ENCODE assay signal across 8 cellular contexts in genomic region chr19:54209748-54210494, GRCh38. TPM values are rescaled to one million over a fixed set of nuclear protein-coding genes. Genes with fewer than 3 reads are reported as not detected.
DNase-seq lines count a peak whose midpoint lies in the region; ATAC-seq lines count a peak whose summit lies in the region.

No MANE protein-coding gene starts in this region.

- H3K27ac Mint-ChIP-seq in activated CD4-positive, alpha-beta T cell treated with anti-CD3 and anti-CD28 coated beads, Interleukin-2, amount 10 ng/mL, durations not matched to agents 7 days and 5 days: peak overlapping the region; percentile 87
- H3K27ac Mint-ChIP-seq in naive B cell: peak overlapping the region in 5 of 6 donors; percentile 33 to 93 (median 79)

- peaks cover 49% of the 10 kb centered on the region for H3K36me3 Mint-ChIP-seq in activated CD4-positive, alpha-beta T cell treated with anti-CD3 and anti-CD28 coated beads, Interleukin-2, amount 10 ng/mL, durations not matched to agents 7 days and 5 days (ENCODE audit: low read depth)
- peaks cover 0 to 15% of the 10 kb centered on the region in 2 donors for H3K36me3 Mint-ChIP-seq in naive B cell

- H3K27ac ChIP-seq in aorta (ENCODE audit: low read depth in 1 of 2, low read length in 2 of 2): peak overlapping the region in 1 of 2 donors; percentile 16

- no peaks in the 10 kb centered on the region for H3K27me3 Mint-ChIP-seq in activated CD4-positive, alpha-beta T cell treated with anti-CD3 and anti-CD28 coated beads, Interleukin-2, amount 10 ng/mL, durations not matched to agents 7 days and 5 days
- no peaks in the 10 kb centered on the region for H3K27me3 Mint-ChIP-seq in naive B cell

- H3K9me3 ChIP-seq in aorta (ENCODE audit: control insufficient read depth, low read length): no peaks in the 10 kb centered on the region

- intact Hi-C loops in aorta (cut with DNase I): no loop called here

- peak overlapping the region; percentile 25 for H3K4me3 Mint-ChIP-seq in activated CD4-positive, alpha-beta T cell treated with anti-CD3 and anti-CD28 coated beads, Interleukin-2, amount 10 ng/mL, durations not matched to agents 7 days and 5 days
- H3K4me3 Mint-ChIP-seq in naive B cell: no peak overlapping the region

- no peaks in the 10 kb centered on the region for H3K9me3 Mint-ChIP-seq in activated CD4-positive, alpha-beta T cell treated with anti-CD3 and anti-CD28 coated beads, Interleukin-2, amount 10 ng/mL, durations not matched to agents 7 days and 5 days
- H3K9me3 Mint-ChIP-seq in naive B cell: no peaks in the 10 kb centered on the region

- no peak overlapping the region for H3K4me3 ChIP-seq in aorta (ENCODE audit: low read length in 2 of 2)

- no peaks in the 10 kb centered on the region for H3K27me3 ChIP-seq in aorta (ENCODE audit: control insufficient read depth in 1 of 2, insufficient read depth in 2 of 2, low read length in 1 of 2)

- 22 to 28% methylated on average over 11 of the region's 11 CpGs for WGBS in aorta, 2 donors

- DNase-seq in activated CD4-positive, alpha-beta T cell treated with anti-CD3 and anti-CD28 coated beads, Interleukin-2, amount 10 ng/mL, durations not matched to agents 7 days and 5 days: no peak
- DNase-seq in activated CD4-positive, alpha-beta T cell treated with anti-CD3 and anti-CD28 coated beads, Interleukin-2, amount 50 U/mL, for 4 hours: no peak
- DNase-seq in NCI-H2107 (lab: John Stamatoyannopoulos, UW) (peak; percentile 89), fibroblast of gingiva (ENCODE audit: low read depth) (peak; percentile 95), naive B cell (no peak), aorta (peak; percentile 92 to 94)
- peak; percentile 32 to 51 for DNase-seq in activated CD4-positive, alpha-beta T cell treated with anti-CD3 and anti-CD28 coated beads, Interleukin-2, amount 50 U/mL, for 48 hours

- CTCF ChIA-PET in activated CD4-positive, alpha-beta T cell treated with anti-CD3 and anti-CD28 coated beads, Interleukin-2, amount 10 ng/mL, durations not matched to agents 7 days and 5 days (lab: Charles Lee): interaction anchor here (0.8 to 1.6 kb wide), 2 partner anchors 9 to 56 kb away, joined by 3 to 5 read pairs; partner anchors contain the start of gene RPS9

- POLR2A ChIA-PET in activated CD4-positive, alpha-beta T cell treated with anti-CD3 and anti-CD28 coated beads, Interleukin-2, amount 10 ng/mL, durations not matched to agents 7 days and 5 days (lab: Charles Lee): no interaction called here

- no peaks in the 10 kb centered on the region for H3K4me1 ChIP-seq in aorta (ENCODE audit: control insufficient read depth in 1 of 2, insufficient read depth in 2 of 2, low read length in 2 of 2)

- ATAC-seq in naive B cell (ENCODE audit: low read depth in 2 of 2) (no peak), aorta (ENCODE audit: low FRiP score) (peak; percentile 62), GM18519 (IDR thresholded peaks at IDR 0.05; ENCODE audit: low FRiP score, unreplicated experiment) (no peak)

- H3K4me1 Mint-ChIP-seq in activated CD4-positive, alpha-beta T cell treated with anti-CD3 and anti-CD28 coated beads, Interleukin-2, amount 10 ng/mL, durations not matched to agents 7 days and 5 days: peaks cover 68% of the 10 kb centered on the region
- peaks cover 33 to 46% (median 42%) of the 10 kb centered on the region in 3 donors for H3K4me1 Mint-ChIP-seq in naive B cell

- peaks cover 0 to 6% of the 10 kb centered on the region in 2 donors for H3K36me3 ChIP-seq in aorta (ENCODE audit: control insufficient read depth in 1 of 2, insufficient read depth in 2 of 2, low read length in 1 of 2)

RNA-seq across cellular contexts. Expression of gene RPS9, which starts 9.3 kb away (rescaled TPM):
- total RNA-seq in activated CD4-positive, alpha-beta T cell treated with anti-CD3 and anti-CD28 coated beads, Interleukin-2, amount 10 ng/mL, durations not matched to agents 7 days and 5 days: 1,000 to 10,000 TPM; 1,257 to 1,351 TPM
- polyA plus RNA-seq in naive B cell (ENCODE audit: low read depth in 6 of 6) (1,000 to 10,000 TPM in 3 of 6 donors, 100 to 1,000 TPM in 3; 849 to 1,278 (median 1,006) TPM), aorta (1,000 to 10,000 TPM; 3,636 to 4,281 TPM)
- 1,000 to 10,000 TPM in 1 of 2 donors, 100 to 1,000 TPM in 1; 778 to 1,093 TPM for total RNA-seq in aorta

RNA-seq across cellular contexts. Expression of gene LILRB3, which starts 12.9 kb away (rescaled TPM):
- 1 to 10 TPM in 1 of 2 experiments, under 1 TPM in 1; 0.62 to 2.0 TPM for total RNA-seq in activated CD4-positive, alpha-beta T cell treated with anti-CD3 and anti-CD28 coated beads, Interleukin-2, amount 10 ng/mL, durations not matched to agents 7 days and 5 days
- 1 to 10 TPM in 1 of 6 donors, under 1 TPM in 5; 0.29 to 4.6 (median 0.39) TPM for polyA plus RNA-seq in naive B cell (ENCODE audit: low read depth in 6 of 6)
- total RNA-seq in aorta: 10 to 100 TPM; 18.8 to 26.7 TPM
- 1 to 10 TPM in 1 of 2 donors, under 1 TPM in 1; 0.61 to 1.9 TPM for polyA plus RNA-seq in aorta

RNA-seq across cellular contexts. Expression of gene TSEN34, which starts 18.8 kb away (rescaled TPM):
- 10 to 100 TPM in 1 of 2 experiments, 1 to 10 TPM in 1; 7.9 to 10.2 TPM for total RNA-seq in activated CD4-positive, alpha-beta T cell treated with anti-CD3 and anti-CD28 coated beads, Interleukin-2, amount 10 ng/mL, durations not matched to agents 7 days and 5 days
- polyA plus RNA-seq in naive B cell (ENCODE audit: low read depth in 6 of 6) (10 to 100 TPM; 22.3 to 40.0 (median 32.1) TPM), aorta (10 to 100 TPM; 21.5 to 46.3 TPM)
- 10 to 100 TPM; 24.6 to 28.1 TPM for total RNA-seq in aorta

RNA-seq across cellular contexts. Expression of gene MBOAT7, which starts 20.5 kb away (rescaled TPM):
- 10 to 100 TPM; 56.0 to 61.0 TPM for total RNA-seq in activated CD4-positive, alpha-beta T cell treated with anti-CD3 and anti-CD28 coated beads, Interleukin-2, amount 10 ng/mL, durations not matched to agents 7 days and 5 days
- polyA plus RNA-seq in naive B cell (ENCODE audit: low read depth in 6 of 6) (10 to 100 TPM in 4 of 6 donors, 1 to 10 TPM in 2; 7.0 to 13.5 (median 11.3) TPM), aorta (10 to 100 TPM; 11.9 to 22.0 TPM)
- total RNA-seq in aorta: 10 to 100 TPM; 31.3 to 40.7 TPM

RNA-seq across cellular contexts. Expression of gene LILRA6, which starts 32.7 kb away (rescaled TPM):
- under 1 TPM; 0.37 to 0.45 TPM for total RNA-seq in activated CD4-positive, alpha-beta T cell treated with anti-CD3 and anti-CD28 coated beads, Interleukin-2, amount 10 ng/mL, durations not matched to agents 7 days and 5 days
- polyA plus RNA-seq in naive B cell (ENCODE audit: low read depth in 6 of 6) (1 to 10 TPM in 1 of 6 donors, under 1 TPM in 2, not detected in 3; 0.18 to 1.5 (median 0.66) TPM), aorta (1 to 10 TPM in 1 of 2 donors, under 1 TPM in 1; 0.43 to 4.8 TPM)
- 10 to 100 TPM; 13.3 to 14.8 TPM for total RNA-seq in aorta

Comparison
In these comparisons a context has a peak if more than half of its experiments do, and no peak if none do; other contexts are left out.
1. DNase-seq: peak in NCI-H2107 (single experiment), activated CD4-positive, alpha-beta T cell treated with anti-CD3 and anti-CD28 coated beads, Interleukin-2, amount 50 U/mL, for 48 hours (2 of 2), fibroblast of gingiva (single experiment) and aorta (2 of 2); none in activated CD4-positive, alpha-beta T cell treated with anti-CD3 and anti-CD28 coated beads, Interleukin-2, amount 10 ng/mL, durations not matched to agents 7 days and 5 days (single experiment), activated CD4-positive, alpha-beta T cell treated with anti-CD3 and anti-CD28 coated beads, Interleukin-2, amount 50 U/mL, for 4 hours (0 of 2) and naive B cell (single experiment).
2. RNA of gene LILRB3, which starts 12.9 kb away (total RNA-seq): 18.8 to 26.7 TPM in aorta; 0.62 to 2.0 TPM in activated CD4-positive, alpha-beta T cell treated with anti-CD3 and anti-CD28 coated beads, Interleukin-2, amount 10 ng/mL, durations not matched to agents 7 days and 5 days; every median in the first group is over 4 times any median in the second.